ENCODE assay signal across 24 cellular contexts in the genomic region with DNA sequence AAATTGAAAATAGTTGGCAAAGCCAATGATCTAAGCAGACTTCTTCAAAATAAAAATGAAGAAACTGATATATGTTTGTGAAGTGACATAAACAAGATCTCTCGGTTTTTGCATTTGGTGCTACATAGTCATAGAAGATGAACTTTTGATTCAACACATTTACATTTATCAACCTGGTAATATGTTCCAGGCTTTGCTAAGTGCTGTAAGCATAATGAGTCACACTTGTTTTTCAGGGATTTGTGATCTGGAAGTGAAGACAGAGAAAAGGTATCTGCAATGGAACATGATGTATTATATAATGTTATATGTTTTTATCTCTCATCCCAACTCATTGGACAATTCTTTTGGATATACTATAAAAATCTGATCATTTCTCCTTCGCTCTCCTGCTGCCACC.
"Had no signal": no experiment of that assay in that cellular context is flagged by ENCODE, and none has a peak within 500 bp of the region (broad histone marks: within the 10 kb centered on the region; RNA-seq: fewer than 3 reads in every experiment).

No MANE protein-coding gene starts in this region.

- H3K9me3 ChIP-seq: adrenal gland, ascending aorta, left ventricle myocardium inferior, mucosa of descending colon, right lobe of liver, testis, transverse colon had no signal

- H3K27me3 ChIP-seq: adrenal gland, ascending aorta, dorsolateral prefrontal cortex, testis, transverse colon had no signal

- H3K4me1 ChIP-seq: adrenal gland, ascending aorta, left ventricle myocardium inferior, right lobe of liver, testis, transverse colon had no signal

- H3K4me3 ChIP-seq: adrenal gland, ascending aorta, coronary artery, dorsolateral prefrontal cortex, left ventricle myocardium inferior, lung, mucosa of descending colon, right lobe of liver, testis, transverse colon had no signal

- DNase-seq: activated CD4-positive, alpha-beta memory T cell treated with anti-CD3 and anti-CD28 coated beads for 36 hours; activated CD4-positive, alpha-beta T cell treated with anti-CD3 and anti-CD28 coated beads, Interleukin-2, amount 10 ng/mL, durations not matched to agents 24 days and 14 days; activated CD4-positive, CD25-positive, alpha-beta regulatory T cell treated with anti-CD3 and anti-CD28 coated beads, Interleukin-2, amount 50 U/mL, for 72 hours; activated CD8-positive, alpha-beta memory T cell treated with anti-CD3 and anti-CD28 coated beads, Interleukin-2, amount 50 U/mL, for 4 hours; activated effector memory CD4-positive, alpha-beta T cell treated with anti-CD3 and anti-CD28 coated beads, Interleukin-2, amount 50 U/mL, for 16 hours; activated naive CD4-positive, alpha-beta T cell treated with anti-CD3 and anti-CD28 coated beads for 36 hours; activated naive CD8-positive, alpha-beta T cell treated with anti-CD3 and anti-CD28 coated beads for 36 hours; activated T-cell treated with anti-CD3 and anti-CD28 coated beads, Interleukin-2, amount 50 U/mL, for 1 hour; adrenal gland; dorsolateral prefrontal cortex; effector memory CD4-positive, alpha-beta T cell; islet precursor cell; left ventricle myocardium inferior; mucosa of descending colon; right lobe of liver; stimulated activated CD4-positive, alpha-beta T cell treated with anti-CD3 and anti-CD28 coated beads, Interleukin-2, amount 100 ng/mL, for 48 hours; stimulated activated naive CD4-positive, alpha-beta T cell treated with Interleukin-2 at 50 U/mL for 16 hours; T-helper 2 cell; testis; transverse colon had no signal

- ATAC-seq: mucosa of descending colon; natural killer cell treated with Interleukin-12 subunit alpha and Interleukin-12 subunit beta and Interleukin-15 and Interleukin-18, amount 100 ng/mL, for 72 hours; right lobe of liver had no signal

- H3K36me3 ChIP-seq: adrenal gland, ascending aorta, left ventricle myocardium inferior, right lobe of liver, transverse colon had no signal

- H3K27ac ChIP-seq: adrenal gland, ascending aorta, coronary artery, left ventricle myocardium inferior, right lobe of liver, testis, transverse colon had no signal
